1 cellular context compared by ENCODE assay signal in the genomic region with DNA sequence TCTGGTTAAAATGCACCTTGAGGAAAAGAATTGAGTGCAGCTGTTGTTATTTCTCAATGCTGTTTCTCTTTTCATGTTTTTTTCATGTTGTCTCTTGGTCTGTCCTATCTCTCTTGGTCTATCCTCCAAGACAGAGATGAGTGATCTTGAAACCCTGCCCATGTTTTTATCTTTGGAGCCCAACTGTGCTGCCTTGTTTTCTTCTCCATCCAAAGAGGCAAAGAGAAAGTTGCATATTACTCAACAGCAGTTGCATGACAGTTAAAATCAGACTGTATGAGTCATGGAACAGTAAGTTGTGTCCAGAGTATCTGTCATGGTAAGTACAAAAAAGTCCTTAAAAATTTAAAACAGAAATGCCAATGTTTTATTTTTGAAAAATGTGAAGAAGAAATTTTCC.
TF ChIP-seq lines count a peak whose summit lies in the region.

No MANE protein-coding gene starts in this region.

TF ChIP-seq in K562, 482 proteins besides CTCF, POLR2A, EP300 and RAD21 (continued from another document):
- TF ChIP-seq, protein P1, sequence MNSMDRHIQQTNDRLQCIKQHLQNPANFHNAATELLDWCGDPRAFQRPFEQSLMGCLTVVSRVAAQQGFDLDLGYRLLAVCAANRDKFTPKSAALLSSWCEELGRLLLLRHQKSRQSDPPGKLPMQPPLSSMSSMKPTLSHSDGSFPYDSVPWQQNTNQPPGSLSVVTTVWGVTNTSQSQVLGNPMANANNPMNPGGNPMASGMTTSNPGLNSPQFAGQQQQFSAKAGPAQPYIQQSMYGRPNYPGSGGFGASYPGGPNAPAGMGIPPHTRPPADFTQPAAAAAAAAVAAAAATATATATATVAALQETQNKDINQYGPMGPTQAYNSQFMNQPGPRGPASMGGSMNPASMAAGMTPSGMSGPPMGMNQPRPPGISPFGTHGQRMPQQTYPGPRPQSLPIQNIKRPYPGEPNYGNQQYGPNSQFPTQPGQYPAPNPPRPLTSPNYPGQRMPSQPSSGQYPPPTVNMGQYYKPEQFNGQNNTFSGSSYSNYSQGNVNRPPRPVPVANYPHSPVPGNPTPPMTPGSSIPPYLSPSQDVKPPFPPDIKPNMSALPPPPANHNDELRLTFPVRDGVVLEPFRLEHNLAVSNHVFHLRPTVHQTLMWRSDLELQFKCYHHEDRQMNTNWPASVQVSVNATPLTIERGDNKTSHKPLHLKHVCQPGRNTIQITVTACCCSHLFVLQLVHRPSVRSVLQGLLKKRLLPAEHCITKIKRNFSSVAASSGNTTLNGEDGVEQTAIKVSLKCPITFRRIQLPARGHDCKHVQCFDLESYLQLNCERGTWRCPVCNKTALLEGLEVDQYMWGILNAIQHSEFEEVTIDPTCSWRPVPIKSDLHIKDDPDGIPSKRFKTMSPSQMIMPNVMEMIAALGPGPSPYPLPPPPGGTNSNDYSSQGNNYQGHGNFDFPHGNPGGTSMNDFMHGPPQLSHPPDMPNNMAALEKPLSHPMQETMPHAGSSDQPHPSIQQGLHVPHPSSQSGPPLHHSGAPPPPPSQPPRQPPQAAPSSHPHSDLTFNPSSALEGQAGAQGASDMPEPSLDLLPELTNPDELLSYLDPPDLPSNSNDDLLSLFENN (IDR thresholded peaks at IDR 0.05; ENCODE audit: low read depth in 2 of 2, low read length in 2 of 2) = 0 out of 4 replicates have a peak, but pooled peaks of 1 of the 2 experiments have one; percentile 36
- TF ChIP-seq CBX3 (IDR thresholded peaks at IDR 0.05; ENCODE audit: borderline replicate concordance in 1 of 2, low read length in 2 of 2) (peak in 1 of 2 experiments; percentile 74; a peak in 2 of 3 replicates), MEIS2 (IDR thresholded peaks at IDR 0.05; ENCODE audit: partially characterized antibody) (peak; percentile 77), CEBPB (tag; IDR thresholded peaks at IDR 0.05) (peak; percentile 90), TCF3 (CRISPR knock-in tag; IDR thresholded peaks at IDR 0.05) (peak; percentile 72), TBL1XR1 (IDR thresholded peaks at IDR 0.05; ENCODE audit: low read length in 2 of 2) (peak in 1 of 2 experiments; percentile 57; a peak in 1 of 4 replicates), EP400 (IDR thresholded peaks at IDR 0.05) (peak; percentile 16; the same call in 1 of the 2 replicates), ATF7 (IDR thresholded peaks at IDR 0.05) (peak; percentile 46; the same call in 1 of the 2 replicates), NBN (IDR thresholded peaks at IDR 0.05; ENCODE audit: low read depth) (peak; percentile 39; the same call in 1 of the 2 replicates), MECOM (CRISPR knock-in tag; IDR thresholded peaks at IDR 0.05) (peak; percentile 45; the same call in 1 of the 2 replicates), CEBPG (CRISPR knock-in tag; IDR thresholded peaks at IDR 0.05) (peak; percentile 70), CEBPG (tag; conservative IDR thresholded peaks at IDR 0.05 in 1 of 2, IDR thresholded peaks at IDR 0.05 in 1 of 2) (peak; percentile 37 to 44; a peak in 2 of 4 replicates), JUNB (CRISPR knock-in tag; conservative IDR thresholded peaks at IDR 0.05) (peak; percentile 78; the same call in 1 of the 2 replicates), CBFA2T2 (conservative IDR thresholded peaks at IDR 0.05) (peak; percentile 78), GTF2A2 (tag; IDR thresholded peaks at IDR 0.05) (no peak), SOX6 (IDR thresholded peaks at IDR 0.05) (peak; percentile 68; the same call in 1 of the 2 replicates), EHMT2 (IDR thresholded peaks at IDR 0.05) (peak; percentile 80), GATAD2B (IDR thresholded peaks at IDR 0.05; ENCODE audit: borderline replicate concordance) (no peak), NFE2L1 (tag; IDR thresholded peaks at IDR 0.05; ENCODE audit: borderline replicate concordance, low read depth) (no peak), ATF1 (CRISPR knock-in tag; IDR thresholded peaks at IDR 0.05) (no peak), ATF1 (tag; IDR thresholded peaks at IDR 0.05) (peak; percentile 31; the same call in 1 of the 2 replicates), ZNF436 (CRISPR knock-in tag; IDR thresholded peaks at IDR 0.05) (no peak), ZNF384 (IDR thresholded peaks at IDR 0.05; ENCODE audit: low read depth, low read length) (peak; percentile 52; the same call in 1 of the 2 replicates), DMBX1 (CRISPR knock-in tag; IDR thresholded peaks at IDR 0.05; ENCODE audit: borderline replicate concordance) (no peak), ZNF644 (tag; IDR thresholded peaks at IDR 0.05; ENCODE audit: low read depth) (peak; percentile 50; the same call in 1 of the 2 replicates), MAFG (tag; conservative IDR thresholded peaks at IDR 0.05) (peak; percentile 60)
- TF ChIP-seq, protein P2, sequence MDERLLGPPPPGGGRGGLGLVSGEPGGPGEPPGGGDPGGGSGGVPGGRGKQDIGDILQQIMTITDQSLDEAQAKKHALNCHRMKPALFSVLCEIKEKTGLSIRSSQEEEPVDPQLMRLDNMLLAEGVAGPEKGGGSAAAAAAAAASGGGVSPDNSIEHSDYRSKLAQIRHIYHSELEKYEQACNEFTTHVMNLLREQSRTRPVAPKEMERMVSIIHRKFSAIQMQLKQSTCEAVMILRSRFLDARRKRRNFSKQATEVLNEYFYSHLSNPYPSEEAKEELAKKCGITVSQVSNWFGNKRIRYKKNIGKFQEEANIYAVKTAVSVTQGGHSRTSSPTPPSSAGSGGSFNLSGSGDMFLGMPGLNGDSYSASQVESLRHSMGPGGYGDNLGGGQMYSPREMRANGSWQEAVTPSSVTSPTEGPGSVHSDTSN (CRISPR knock-in tag; IDR thresholded peaks at IDR 0.05; ENCODE audit: low read depth) = no peak
- TF ChIP-seq, protein P2 (tag; conservative IDR thresholded peaks at IDR 0.05; ENCODE audit: low read depth) = peak; percentile 72
- TF ChIP-seq, protein P3, sequence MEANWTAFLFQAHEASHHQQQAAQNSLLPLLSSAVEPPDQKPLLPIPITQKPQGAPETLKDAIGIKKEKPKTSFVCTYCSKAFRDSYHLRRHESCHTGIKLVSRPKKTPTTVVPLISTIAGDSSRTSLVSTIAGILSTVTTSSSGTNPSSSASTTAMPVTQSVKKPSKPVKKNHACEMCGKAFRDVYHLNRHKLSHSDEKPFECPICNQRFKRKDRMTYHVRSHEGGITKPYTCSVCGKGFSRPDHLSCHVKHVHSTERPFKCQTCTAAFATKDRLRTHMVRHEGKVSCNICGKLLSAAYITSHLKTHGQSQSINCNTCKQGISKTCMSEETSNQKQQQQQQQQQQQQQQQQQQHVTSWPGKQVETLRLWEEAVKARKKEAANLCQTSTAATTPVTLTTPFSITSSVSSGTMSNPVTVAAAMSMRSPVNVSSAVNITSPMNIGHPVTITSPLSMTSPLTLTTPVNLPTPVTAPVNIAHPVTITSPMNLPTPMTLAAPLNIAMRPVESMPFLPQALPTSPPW (CRISPR knock-in tag; IDR thresholded peaks at IDR 0.05) = peak; percentile 31; the same call in 1 of the 2 replicates
- TF ChIP-seq, protein P4, sequence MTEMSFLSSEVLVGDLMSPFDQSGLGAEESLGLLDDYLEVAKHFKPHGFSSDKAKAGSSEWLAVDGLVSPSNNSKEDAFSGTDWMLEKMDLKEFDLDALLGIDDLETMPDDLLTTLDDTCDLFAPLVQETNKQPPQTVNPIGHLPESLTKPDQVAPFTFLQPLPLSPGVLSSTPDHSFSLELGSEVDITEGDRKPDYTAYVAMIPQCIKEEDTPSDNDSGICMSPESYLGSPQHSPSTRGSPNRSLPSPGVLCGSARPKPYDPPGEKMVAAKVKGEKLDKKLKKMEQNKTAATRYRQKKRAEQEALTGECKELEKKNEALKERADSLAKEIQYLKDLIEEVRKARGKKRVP (CRISPR knock-in tag; IDR thresholded peaks at IDR 0.05) = 0 out of 2 replicates have a peak, but pooled peaks have one; percentile 30
- TF ChIP-seq, protein P5, sequence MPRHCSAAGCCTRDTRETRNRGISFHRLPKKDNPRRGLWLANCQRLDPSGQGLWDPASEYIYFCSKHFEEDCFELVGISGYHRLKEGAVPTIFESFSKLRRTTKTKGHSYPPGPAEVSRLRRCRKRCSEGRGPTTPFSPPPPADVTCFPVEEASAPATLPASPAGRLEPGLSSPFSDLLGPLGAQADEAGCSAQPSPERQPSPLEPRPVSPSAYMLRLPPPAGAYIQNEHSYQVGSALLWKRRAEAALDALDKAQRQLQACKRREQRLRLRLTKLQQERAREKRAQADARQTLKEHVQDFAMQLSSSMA (CRISPR knock-in tag; IDR thresholded peaks at IDR 0.05) = no peak
